7 cellular contexts compared by ENCODE assay signal in the genomic region with DNA sequence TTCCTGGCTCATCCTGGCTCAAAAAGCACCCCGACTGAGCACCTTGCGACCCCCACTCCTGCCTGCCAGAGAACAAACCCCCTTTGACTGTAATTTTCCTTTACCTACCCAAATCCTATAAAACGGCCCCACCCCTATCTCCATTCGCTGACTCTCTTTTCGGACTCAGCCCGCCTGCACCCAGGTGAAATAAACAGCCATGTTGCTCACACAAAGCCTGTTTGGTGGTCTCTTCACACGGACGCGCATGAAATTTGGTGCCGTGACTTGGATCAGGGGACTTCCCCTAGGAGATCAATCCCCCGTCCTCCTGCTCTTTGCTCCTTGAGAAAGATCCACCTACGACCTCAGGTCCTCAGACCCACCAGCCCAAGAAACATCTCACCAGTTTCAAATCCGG.
A peak's percentile ranks its signal among the peaks of the same experiment; 100 is the strongest.
DNase-seq lines count a peak whose midpoint lies in the region; FAIRE-seq and TF ChIP-seq lines count a peak whose summit lies in the region.
"Not testable (repeated sequence)": the region's sequence is repeated elsewhere in the genome, so short reads cannot be mapped to it uniquely, and the experiment has no call there.

No MANE protein-coding gene starts in this region.

- H4K8ac ChIP-seq in neuronal stem cell (ENCODE audit: low read depth, low read length), result not testable (repeated sequence)

- not testable (repeated sequence) for H3K79me1 ChIP-seq in neuronal stem cell (ENCODE audit: low read depth, low read length)

- 4 to 6% methylated on average over 8 to 11 of the region's 13 CpGs for WGBS in mesodermal cell (ENCODE audit: insufficient coverage in 2 of 2), 2 experiments
- WGBS in neuronal stem cell (ENCODE audit: extremely low coverage in 2 of 2, insufficient read length in 2 of 2, insufficient replicate concordance in 1 of 2), 2 donors, result no CpG with 5 or more reads among the region's 13 CpGs

- peak overlapping the region; percentile 81 for H3K27ac ChIP-seq in HUES48 (ENCODE audit: low read depth, low read length)
- not testable (repeated sequence) for H3K27ac ChIP-seq in astrocyte (ENCODE audit: low read depth, low read length); mesodermal cell (ENCODE audit: low read depth, low read length, severe bottlenecking); neuronal stem cell (replicated peaks; ENCODE audit: low read length)

- not testable (repeated sequence) for H2BK5ac ChIP-seq in neuronal stem cell (ENCODE audit: low read length)

- peaks cover 49% of the 10 kb centered on the region for H3K27me3 Mint-ChIP-seq in astrocyte (ENCODE audit: low read depth, unreplicated experiment)
- peaks cover 15% of the 10 kb centered on the region for H3K27me3 Mint-ChIP-seq in glutamatergic neuron (ENCODE audit: unreplicated experiment)

- not testable (repeated sequence) for H3K23ac ChIP-seq in neuronal stem cell (ENCODE audit: low read depth, low read length, poor library complexity)

- H3K4me1 ChIP-seq in HUES48 (ENCODE audit: control insufficient read depth, insufficient read depth, low read length) (peaks cover 39% of the 10 kb centered on the region), iPS-15b (ENCODE audit: control insufficient read depth, insufficient read depth, low read length) (peaks cover 24% of the 10 kb centered on the region)
- not testable (repeated sequence) for H3K4me1 ChIP-seq in astrocyte (ENCODE audit: insufficient read depth, low read length); mesodermal cell (ENCODE audit: control insufficient read depth, insufficient read depth, low read length, poor library complexity, severe bottlenecking); neuronal stem cell (ENCODE audit: control insufficient read depth in 2 of 2, insufficient read depth in 1 of 2, low read depth in 1 of 2, low read length in 2 of 2)

- not testable (repeated sequence) for H2BK15ac ChIP-seq in neuronal stem cell (ENCODE audit: low read length)

- H3K9me3 ChIP-seq in HUES48 (ENCODE audit: control insufficient read depth, insufficient read depth, low read length); astrocyte (ENCODE audit: insufficient read depth, low read depth, low read length); iPS-15b (ENCODE audit: control insufficient read depth, insufficient read depth, low read length); mesodermal cell (ENCODE audit: control insufficient read depth, low read length); neuronal stem cell (replicated peaks in 1 of 2; ENCODE audit: control insufficient read depth in 2 of 2, insufficient read depth in 1 of 2, low read depth in 1 of 2, low read length in 2 of 2): not testable (repeated sequence)

- H2AK5ac ChIP-seq in neuronal stem cell (ENCODE audit: low read depth, low read length), result not testable (repeated sequence)

- not testable (repeated sequence) for H2BK12ac ChIP-seq in neuronal stem cell (ENCODE audit: low read length)

- H3K9me3 Mint-ChIP-seq in astrocyte (ENCODE audit: unreplicated experiment), result peaks cover 12% of the 10 kb centered on the region
- not testable (repeated sequence) for H3K9me3 Mint-ChIP-seq in glutamatergic neuron (ENCODE audit: unreplicated experiment)

- not testable (repeated sequence) for H3K79me2 ChIP-seq in astrocyte (ENCODE audit: insufficient read depth, low read length)

- not testable (repeated sequence) for H3K4me1 Mint-ChIP-seq in astrocyte (ENCODE audit: low read depth, unreplicated experiment)
- peaks cover 17% of the 10 kb centered on the region for H3K4me1 Mint-ChIP-seq in glutamatergic neuron (ENCODE audit: low read depth, unreplicated experiment)

- not testable (repeated sequence) for H2BK120ac ChIP-seq in neuronal stem cell (ENCODE audit: low read depth, low read length)

- H4K91ac ChIP-seq in neuronal stem cell (ENCODE audit: low read depth, low read length, poor library complexity), result not testable (repeated sequence)

- H3K4ac ChIP-seq in neuronal stem cell (ENCODE audit: low read length), result not testable (repeated sequence)

- not testable (repeated sequence) for H3K27ac Mint-ChIP-seq in astrocyte (ENCODE audit: unreplicated experiment); glutamatergic neuron (ENCODE audit: unreplicated experiment)

- TF ChIP-seq CTCF in astrocyte (IDR thresholded peaks at IDR 0.05; ENCODE audit: insufficient read depth, low read depth, low read length); glutamatergic neuron (IDR thresholded peaks at IDR 0.05; ENCODE audit: partially characterized antibody, unreplicated experiment): not testable (repeated sequence)

- not testable (repeated sequence) for H3K18ac ChIP-seq in neuronal stem cell (ENCODE audit: low read length)

- H3K4me3 ChIP-seq in HUES48 (ENCODE audit: low read depth, low read length) (peak overlapping the region; percentile 90), iPS-15b (ENCODE audit: low read depth, low read length) (peak overlapping the region; percentile 84), mesodermal cell (ENCODE audit: extremely low read depth, insufficient read depth, low read length, poor library complexity, severe bottlenecking) (peak overlapping the region; percentile 5)
- H3K4me3 ChIP-seq in astrocyte (ENCODE audit: insufficient read depth, low read depth, low read length); neuronal stem cell (ENCODE audit: low read length in 2 of 2): not testable (repeated sequence)

- peak overlapping the region; percentile 78 for H3K4me3 Mint-ChIP-seq in astrocyte (ENCODE audit: unreplicated experiment)
- H3K4me3 Mint-ChIP-seq in glutamatergic neuron (ENCODE audit: unreplicated experiment), result peak overlapping the region; percentile 82

- not testable (repeated sequence) for H3K27me3 ChIP-seq in HUES48 (ENCODE audit: control insufficient read depth, insufficient read depth, low read length); astrocyte (ENCODE audit: insufficient read depth, low read length); iPS-15b (ENCODE audit: control insufficient read depth, insufficient read depth, low read length); neuronal stem cell (ENCODE audit: control insufficient read depth in 3 of 3, insufficient read depth in 3 of 3, low read depth in 1 of 3, low read length in 3 of 3)

- not testable (repeated sequence) for FAIRE-seq in astrocyte (lab: Jason Lieb, UNC)

- H2AFZ ChIP-seq in astrocyte (ENCODE audit: low read depth, low read length); neuronal stem cell (ENCODE audit: low read length): not testable (repeated sequence)

- H3K4me2 ChIP-seq in astrocyte (ENCODE audit: low read length), result not testable (repeated sequence)
- H3K4me2 ChIP-seq in neuronal stem cell (ENCODE audit: insufficient read depth, low read length, poor library complexity, severe bottlenecking), result peak overlapping the region; percentile 18

- peak; percentile 17 for DNase-seq in ELF-1 (ENCODE audit: low read depth, low spot score)
- DNase-seq in astrocyte (ENCODE audit: low read depth); glutamatergic neuron; neuronal stem cell (ENCODE audit: low spot score): not testable (repeated sequence)

- not testable (repeated sequence) for H4K20me1 ChIP-seq in astrocyte (ENCODE audit: insufficient read depth, low read length)

- not testable (repeated sequence) for H3K36me3 Mint-ChIP-seq in astrocyte (ENCODE audit: low read depth, unreplicated experiment); glutamatergic neuron (ENCODE audit: unreplicated experiment)

- H3K9ac ChIP-seq in HUES48 (ENCODE audit: low read depth, low read length) (peak overlapping the region; percentile 96), iPS-15b (ENCODE audit: low read depth, low read length) (peak overlapping the region; percentile 99)
- H3K9ac ChIP-seq in astrocyte (ENCODE audit: low read length); neuronal stem cell (ENCODE audit: low read depth, low read length, poor library complexity): not testable (repeated sequence)

- not testable (repeated sequence) for H3K14ac ChIP-seq in neuronal stem cell (ENCODE audit: low read length)

- not testable (repeated sequence) for H3K36me3 ChIP-seq in HUES48 (ENCODE audit: control insufficient read depth, insufficient read depth, low read length); astrocyte (ENCODE audit: insufficient read depth, low read length); iPS-15b (ENCODE audit: control insufficient read depth, insufficient read depth, low read length); mesodermal cell (ENCODE audit: control insufficient read depth, insufficient read depth, low read length); neuronal stem cell (replicated peaks in 1 of 2; ENCODE audit: control insufficient read depth in 2 of 2, insufficient read depth in 2 of 2, low read length in 2 of 2)
